ENCODE assay signal across 2 cellular contexts in genomic region chr16:4376126-4376819, GRCh38.
TF ChIP-seq lines count a peak whose summit lies in the region.

No MANE protein-coding gene starts in this region.

TF ChIP-seq in A549, 52 proteins besides CTCF, POLR2A, EP300 and RAD21 (continued from another document):
- TF ChIP-seq MAFK (IDR thresholded peaks at IDR 0.05; ENCODE audit: partially characterized antibody) (no peak), MAZ (IDR thresholded peaks at IDR 0.05; ENCODE audit: borderline replicate concordance, low read depth, low read length) (no peak), HOXB13 (CRISPR knock-in tag; IDR thresholded peaks at IDR 0.05; ENCODE audit: low read depth) (no peak), BCL3 (IDR thresholded peaks at IDR 0.05) (no peak), GATA3 (IDR thresholded peaks at IDR 0.05; ENCODE audit: borderline replicate concordance) (no peak), CHD2 (IDR thresholded peaks at IDR 0.05; ENCODE audit: low read length, partially characterized antibody) (no peak), SMC3 (IDR thresholded peaks at IDR 0.05) (no peak), ZNF302 (CRISPR knock-in tag; IDR thresholded peaks at IDR 0.05) (no peak), ZSCAN20 (CRISPR knock-in tag; IDR thresholded peaks at IDR 0.05) (no peak)
TF ChIP-seq in A549: peak in this region for 0.

TF ChIP-seq in SK-N-SH, 30 proteins besides CTCF, POLR2A, EP300 and RAD21 (continued from another document):
- 0 out of 2 replicates have a peak, but pooled peaks have one; percentile 7 for TF ChIP-seq REST (IDR thresholded peaks at IDR 0.05; ENCODE audit: low read depth, low read length)
- TF ChIP-seq RCOR1 (IDR thresholded peaks at IDR 0.05; ENCODE audit: low read length), result no peak
- TF ChIP-seq, protein P1, sequence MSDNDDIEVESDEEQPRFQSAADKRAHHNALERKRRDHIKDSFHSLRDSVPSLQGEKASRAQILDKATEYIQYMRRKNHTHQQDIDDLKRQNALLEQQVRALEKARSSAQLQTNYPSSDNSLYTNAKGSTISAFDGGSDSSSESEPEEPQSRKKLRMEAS (IDR thresholded peaks at IDR 0.05; ENCODE audit: low read depth), result peak; percentile 57
- peak; percentile 86 for TF ChIP-seq NFIC (IDR thresholded peaks at IDR 0.05; ENCODE audit: borderline replicate concordance)
- TF ChIP-seq GATA2 (CRISPR knock-in tag; IDR thresholded peaks at IDR 0.05), result no peak
- peak; percentile 39; the same call in 1 of the 2 replicates for TF ChIP-seq TCF12 (IDR thresholded peaks at IDR 0.05)
- no peak for TF ChIP-seq MXI1 (IDR thresholded peaks at IDR 0.05; ENCODE audit: low read depth, low read length)
- TF ChIP-seq SIN3A (IDR thresholded peaks at IDR 0.05; ENCODE audit: borderline replicate concordance, low read depth, low read length), result peak; percentile 48; the same call in 1 of the 2 replicates
- no peak for TF ChIP-seq ELF1 (IDR thresholded peaks at IDR 0.05)
